27 cellular contexts compared by ENCODE assay signal in genomic region chr11:93569496-93569895, GRCh38.
"Had no signal": no experiment of that assay in that cellular context is flagged by ENCODE, and none has a peak within 500 bp of the region (broad histone marks: within the 10 kb centered on the region; RNA-seq: fewer than 3 reads in every experiment).

No MANE protein-coding gene starts in this region.

- H3K4me2 ChIP-seq: hepatocyte had no signal

- H3K4me1 ChIP-seq: testis had no signal

- H3K36me3 ChIP-seq: left lung, ovary, right atrium auricular region, stomach, tibial artery, upper lobe of right lung had no signal

- H3K27ac Mint-ChIP-seq: naive thymus-derived CD4-positive, alpha-beta T cell; natural killer cell treated with Interleukin-12 subunit alpha and Interleukin-12 subunit beta and Interleukin-15 and Interleukin-18, amount 100 ng/mL, for 72 hours; progenitor cell of endocrine pancreas; stimulated activated naive B cell treated with anti-CD40 and anti-IgM and Interleukin-4, amounts not matched to agents 10 μg/mL and 1 μg/mL and 100 μg/mL, for 72 hours had no signal

- H3K27me3 Mint-ChIP-seq: progenitor cell of endocrine pancreas had no signal

- H3K36me3 Mint-ChIP-seq: naive thymus-derived CD4-positive, alpha-beta T cell; natural killer cell treated with Interleukin-12 subunit alpha and Interleukin-12 subunit beta and Interleukin-15 and Interleukin-18, amount 100 ng/mL, for 72 hours; stimulated activated naive B cell treated with anti-CD40 and anti-IgM and Interleukin-4, amounts not matched to agents 10 μg/mL and 1 μg/mL and 100 μg/mL, for 72 hours had no signal

- ATAC-seq: left lung; naive thymus-derived CD4-positive, alpha-beta T cell; natural killer cell treated with Interleukin-12 subunit alpha and Interleukin-12 subunit beta and Interleukin-15 and Interleukin-18, amount 100 ng/mL, for 72 hours; sciatic nerve; stimulated activated naive B cell treated with anti-CD40 and anti-IgM and Interleukin-4, amounts not matched to agents 10 μg/mL and 1 μg/mL and 100 μg/mL, for 72 hours; stimulated activated naive CD8-positive, alpha-beta T cell treated with anti-CD3 and anti-CD28 coated beads, Interleukin-15, Interleukin-2, amounts not matched to agents 100 U/mL and 50 U/mL, for 24 hours; upper lobe of right lung had no signal

- H2AFZ ChIP-seq: hepatocyte had no signal

- H3K79me2 ChIP-seq: hepatocyte had no signal

- H3K9me3 Mint-ChIP-seq: naive thymus-derived CD4-positive, alpha-beta T cell; natural killer cell treated with Interleukin-12 subunit alpha and Interleukin-12 subunit beta and Interleukin-15 and Interleukin-18, amount 100 ng/mL, for 72 hours; stimulated activated naive B cell treated with anti-CD40 and anti-IgM and Interleukin-4, amounts not matched to agents 10 μg/mL and 1 μg/mL and 100 μg/mL, for 72 hours had no signal

- H3K27me3 ChIP-seq: hepatocyte, left lung, ovary, right atrium auricular region, stomach, testis, tibial artery, upper lobe of right lung had no signal

- H3K27ac ChIP-seq: left lung, ovary, right atrium auricular region, skin epidermis, stomach, testis, upper lobe of right lung had no signal

- H3K4me3 ChIP-seq: hepatocyte, left lung, lung, mucosa of descending colon, ovary, right atrium auricular region, skin epidermis, stomach, testis, tibial artery, upper lobe of right lung had no signal

- DNase-seq: kidney glomerular epithelial cell; left colon; left lung; midbrain; mucosa of descending colon; naive thymus-derived CD4-positive, alpha-beta T cell; ovary; stimulated activated CD4-positive, alpha-beta T cell treated with anti-CD3 and anti-CD28 coated beads, Interleukin-12 subunit alpha, Interleukin-12 subunit beta, amount 100 ng/mL, for 4 hours; stimulated activated CD4-positive, alpha-beta T cell treated with anti-CD3 and anti-CD28 coated beads, Interleukin-15, amount 100 ng/mL, for 24 hours; stimulated activated CD4-positive, alpha-beta T cell treated with anti-CD3 and anti-CD28 coated beads, Interleukin-2, amount 100 ng/mL, for 24 hours; stimulated activated CD4-positive, alpha-beta T cell treated with anti-CD3 and anti-CD28 coated beads, Interleukin-4, amount 100 ng/mL, for 1 hour; stimulated activated naive B cell treated with anti-CD40 and anti-IgM and Interleukin-4, amounts not matched to agents 10 μg/mL and 1 μg/mL and 100 μg/mL, for 72 hours; stimulated activated naive CD8-positive, alpha-beta T cell treated with anti-CD3 and anti-CD28 coated beads, Interleukin-15, Interleukin-2, amounts not matched to agents 100 U/mL and 50 U/mL, for 24 hours; stomach; testis; tibial artery; trophoblast cell; upper lobe of right lung had no signal

- FAIRE-seq: keratinocyte, urothelium cell line had no signal

- H3K9me3 ChIP-seq: left lung, mucosa of descending colon, ovary, right atrium auricular region, stomach, testis, tibial artery, upper lobe of right lung had no signal

- H3K4me1 Mint-ChIP-seq: naive thymus-derived CD4-positive, alpha-beta T cell; stimulated activated naive B cell treated with anti-CD40 and anti-IgM and Interleukin-4, amounts not matched to agents 10 μg/mL and 1 μg/mL and 100 μg/mL, for 72 hours had no signal

- H3K4me3 Mint-ChIP-seq: naive thymus-derived CD4-positive, alpha-beta T cell; natural killer cell treated with Interleukin-12 subunit alpha and Interleukin-12 subunit beta and Interleukin-15 and Interleukin-18, amount 100 ng/mL, for 72 hours; stimulated activated naive B cell treated with anti-CD40 and anti-IgM and Interleukin-4, amounts not matched to agents 10 μg/mL and 1 μg/mL and 100 μg/mL, for 72 hours had no signal
